Comparison of ENCODE assay signal across 1 cellular context in the genomic region with DNA sequence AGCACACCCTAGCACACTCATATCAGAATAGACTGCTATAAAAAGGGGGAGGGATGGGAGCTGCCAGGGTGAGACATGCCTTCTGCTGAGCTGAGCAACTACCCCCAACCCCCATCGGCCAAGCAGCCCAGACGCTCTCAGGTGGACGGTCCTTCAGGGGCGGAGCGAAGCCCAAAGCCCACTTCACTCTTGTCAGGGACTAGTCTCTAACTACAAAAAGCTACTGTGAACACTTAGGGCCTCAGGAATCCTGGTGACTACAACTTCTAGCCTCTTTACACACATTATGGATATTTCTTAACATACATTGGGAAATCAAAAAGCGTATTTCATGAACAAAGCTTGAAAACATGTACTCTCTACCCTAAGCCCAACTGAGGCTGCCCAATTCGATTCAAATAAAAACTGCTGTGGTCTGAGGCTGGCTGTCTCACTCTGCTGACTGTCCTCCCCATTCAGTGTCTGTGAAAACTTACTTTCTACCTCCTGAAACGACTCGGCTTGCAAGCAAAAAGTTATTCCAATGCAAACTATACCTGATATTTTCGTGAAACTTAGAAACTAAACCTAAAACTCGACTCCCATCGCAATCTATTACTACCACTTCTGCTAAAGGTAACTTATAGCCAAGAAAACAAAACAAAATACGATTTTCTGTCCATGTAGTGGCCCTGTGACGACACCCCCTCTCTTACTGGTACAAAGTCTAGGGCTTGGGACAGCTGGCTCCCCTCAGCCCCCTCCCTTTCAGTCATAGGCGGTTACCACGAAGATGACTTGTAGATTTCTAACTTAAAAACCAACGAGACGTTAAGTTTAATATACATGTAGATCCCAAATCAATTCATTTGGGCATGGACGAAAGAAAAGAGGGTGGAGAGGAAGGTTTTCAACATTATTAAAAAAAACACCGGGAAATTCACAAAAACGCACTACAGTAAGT.
TF ChIP-seq lines count a peak whose summit lies in the region.

No MANE protein-coding gene starts in this region.

TF ChIP-seq in HepG2, 621 proteins besides CTCF, POLR2A, EP300 and RAD21 (continued from another document and continues in another):
- TF ChIP-seq NFKB2 (CRISPR knock-in tag; IDR thresholded peaks at IDR 0.05; ENCODE audit: borderline replicate concordance) (peak; percentile 45; the same call in 1 of the 2 replicates), NCOA1 (CRISPR knock-in tag; IDR thresholded peaks at IDR 0.05) (no peak), NKX3-1 (CRISPR knock-in tag; IDR thresholded peaks at IDR 0.05) (peak; percentile 71), HMG20B (CRISPR knock-in tag; conservative IDR thresholded peaks at IDR 0.05) (no peak), MXI1 (IDR thresholded peaks at IDR 0.05; ENCODE audit: borderline replicate concordance, low read depth, low read length) (peak; percentile 24; the same call in 1 of the 3 replicates), PHB2 (IDR thresholded peaks at IDR 0.05; ENCODE audit: partially characterized antibody) (no peak), ZNF432 (CRISPR knock-in tag; IDR thresholded peaks at IDR 0.05; ENCODE audit: borderline replicate concordance) (no peak), ZNF264 (CRISPR knock-in tag; IDR thresholded peaks at IDR 0.05) (peak; percentile 28; the same call in 1 of the 2 replicates), KMT2A (CRISPR knock-in tag; IDR thresholded peaks at IDR 0.05) (peak; percentile 38; the same call in 1 of the 2 replicates), FOSL2 (CRISPR knock-in tag; IDR thresholded peaks at IDR 0.05) (no peak), HNRNPUL1 (IDR thresholded peaks at IDR 0.05; ENCODE audit: low read depth, low read length) (no peak), ZNF44 (CRISPR knock-in tag; IDR thresholded peaks at IDR 0.05) (no peak), PRPF4 (IDR thresholded peaks at IDR 0.05; ENCODE audit: low read depth, low read length, poor library complexity, severe bottlenecking) (no peak), FLYWCH1 (CRISPR knock-in tag; IDR thresholded peaks at IDR 0.05) (no peak), TOPORS (CRISPR knock-in tag; IDR thresholded peaks at IDR 0.05) (no peak), ZNF567 (CRISPR knock-in tag; IDR thresholded peaks at IDR 0.05; ENCODE audit: borderline replicate concordance) (no peak), GABPB1 (CRISPR knock-in tag; IDR thresholded peaks at IDR 0.05) (no peak), ARNT2 (CRISPR knock-in tag; IDR thresholded peaks at IDR 0.05; ENCODE audit: low read depth) (peak; percentile 46; the same call in 1 of the 2 replicates), MBNL3 (CRISPR knock-in tag; conservative IDR thresholded peaks at IDR 0.05) (no peak), SP2 (CRISPR knock-in tag; IDR thresholded peaks at IDR 0.05) (0 out of 2 replicates have a peak, but pooled peaks have one; percentile 26), ZFP90 (CRISPR knock-in tag; IDR thresholded peaks at IDR 0.05; ENCODE audit: borderline replicate concordance) (peak; percentile 66; the same call in 1 of the 2 replicates), KDM5A (IDR thresholded peaks at IDR 0.05; ENCODE audit: borderline replicate concordance, low read length) (peak; percentile 76; the same call in 1 of the 2 replicates), ZNF878 (CRISPR knock-in tag; IDR thresholded peaks at IDR 0.05) (no peak), ASH2L (IDR thresholded peaks at IDR 0.05; ENCODE audit: insufficient read length, low read depth, low read length) (peak; percentile 70), KLF16 (CRISPR knock-in tag; IDR thresholded peaks at IDR 0.05) (0 out of 4 replicates have a peak, but pooled peaks of 1 of the 2 experiments have one; percentile 34), SP4 (CRISPR knock-in tag; IDR thresholded peaks at IDR 0.05) (no peak), ZNF350 (CRISPR knock-in tag; IDR thresholded peaks at IDR 0.05; ENCODE audit: borderline replicate concordance, low read depth) (peak; percentile 20; the same call in 1 of the 2 replicates)
- TF ChIP-seq, protein P1, sequence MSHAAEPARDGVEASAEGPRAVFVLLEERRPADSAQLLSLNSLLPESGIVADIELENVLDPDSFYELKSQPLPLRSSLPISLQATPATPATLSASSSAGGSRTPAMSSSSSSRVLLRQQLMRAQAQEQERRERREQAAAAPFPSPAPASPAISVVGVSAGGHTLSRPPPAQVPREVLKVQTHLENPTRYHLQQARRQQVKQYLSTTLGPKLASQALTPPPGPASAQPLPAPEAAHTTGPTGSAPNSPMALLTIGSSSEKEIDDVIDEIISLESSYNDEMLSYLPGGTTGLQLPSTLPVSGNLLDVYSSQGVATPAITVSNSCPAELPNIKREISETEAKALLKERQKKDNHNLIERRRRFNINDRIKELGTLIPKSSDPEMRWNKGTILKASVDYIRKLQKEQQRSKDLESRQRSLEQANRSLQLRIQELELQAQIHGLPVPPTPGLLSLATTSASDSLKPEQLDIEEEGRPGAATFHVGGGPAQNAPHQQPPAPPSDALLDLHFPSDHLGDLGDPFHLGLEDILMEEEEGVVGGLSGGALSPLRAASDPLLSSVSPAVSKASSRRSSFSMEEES (CRISPR knock-in tag; IDR thresholded peaks at IDR 0.05): 0 out of 2 replicates have a peak, but pooled peaks have one; percentile 11
- TF ChIP-seq, protein P2, sequence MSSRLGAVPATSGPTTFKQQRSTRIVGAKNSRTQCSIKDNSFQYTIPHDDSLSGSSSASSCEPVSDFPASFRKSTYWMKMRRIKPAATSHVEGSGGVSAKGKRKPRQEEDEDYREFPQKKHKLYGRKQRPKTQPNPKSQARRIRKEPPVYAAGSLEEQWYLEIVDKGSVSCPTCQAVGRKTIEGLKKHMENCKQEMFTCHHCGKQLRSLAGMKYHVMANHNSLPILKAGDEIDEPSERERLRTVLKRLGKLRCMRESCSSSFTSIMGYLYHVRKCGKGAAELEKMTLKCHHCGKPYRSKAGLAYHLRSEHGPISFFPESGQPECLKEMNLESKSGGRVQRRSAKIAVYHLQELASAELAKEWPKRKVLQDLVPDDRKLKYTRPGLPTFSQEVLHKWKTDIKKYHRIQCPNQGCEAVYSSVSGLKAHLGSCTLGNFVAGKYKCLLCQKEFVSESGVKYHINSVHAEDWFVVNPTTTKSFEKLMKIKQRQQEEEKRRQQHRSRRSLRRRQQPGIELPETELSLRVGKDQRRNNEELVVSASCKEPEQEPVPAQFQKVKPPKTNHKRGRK (CRISPR knock-in tag; IDR thresholded peaks at IDR 0.05): no peak
- TF ChIP-seq, protein P3, sequence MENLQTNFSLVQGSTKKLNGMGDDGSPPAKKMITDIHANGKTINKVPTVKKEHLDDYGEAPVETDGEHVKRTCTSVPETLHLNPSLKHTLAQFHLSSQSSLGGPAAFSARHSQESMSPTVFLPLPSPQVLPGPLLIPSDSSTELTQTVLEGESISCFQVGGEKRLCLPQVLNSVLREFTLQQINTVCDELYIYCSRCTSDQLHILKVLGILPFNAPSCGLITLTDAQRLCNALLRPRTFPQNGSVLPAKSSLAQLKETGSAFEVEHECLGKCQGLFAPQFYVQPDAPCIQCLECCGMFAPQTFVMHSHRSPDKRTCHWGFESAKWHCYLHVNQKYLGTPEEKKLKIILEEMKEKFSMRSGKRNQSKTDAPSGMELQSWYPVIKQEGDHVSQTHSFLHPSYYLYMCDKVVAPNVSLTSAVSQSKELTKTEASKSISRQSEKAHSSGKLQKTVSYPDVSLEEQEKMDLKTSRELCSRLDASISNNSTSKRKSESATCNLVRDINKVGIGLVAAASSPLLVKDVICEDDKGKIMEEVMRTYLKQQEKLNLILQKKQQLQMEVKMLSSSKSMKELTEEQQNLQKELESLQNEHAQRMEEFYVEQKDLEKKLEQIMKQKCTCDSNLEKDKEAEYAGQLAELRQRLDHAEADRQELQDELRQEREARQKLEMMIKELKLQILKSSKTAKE (CRISPR knock-in tag; IDR thresholded peaks at IDR 0.05; ENCODE audit: borderline replicate concordance): peak; percentile 44; the same call in 1 of the 2 replicates
- TF ChIP-seq, protein P4, sequence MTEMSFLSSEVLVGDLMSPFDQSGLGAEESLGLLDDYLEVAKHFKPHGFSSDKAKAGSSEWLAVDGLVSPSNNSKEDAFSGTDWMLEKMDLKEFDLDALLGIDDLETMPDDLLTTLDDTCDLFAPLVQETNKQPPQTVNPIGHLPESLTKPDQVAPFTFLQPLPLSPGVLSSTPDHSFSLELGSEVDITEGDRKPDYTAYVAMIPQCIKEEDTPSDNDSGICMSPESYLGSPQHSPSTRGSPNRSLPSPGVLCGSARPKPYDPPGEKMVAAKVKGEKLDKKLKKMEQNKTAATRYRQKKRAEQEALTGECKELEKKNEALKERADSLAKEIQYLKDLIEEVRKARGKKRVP (CRISPR knock-in tag; IDR thresholded peaks at IDR 0.05): peak in 1 of 2 experiments; percentile 41; a peak in 1 of 4 replicates
- TF ChIP-seq, protein P5, sequence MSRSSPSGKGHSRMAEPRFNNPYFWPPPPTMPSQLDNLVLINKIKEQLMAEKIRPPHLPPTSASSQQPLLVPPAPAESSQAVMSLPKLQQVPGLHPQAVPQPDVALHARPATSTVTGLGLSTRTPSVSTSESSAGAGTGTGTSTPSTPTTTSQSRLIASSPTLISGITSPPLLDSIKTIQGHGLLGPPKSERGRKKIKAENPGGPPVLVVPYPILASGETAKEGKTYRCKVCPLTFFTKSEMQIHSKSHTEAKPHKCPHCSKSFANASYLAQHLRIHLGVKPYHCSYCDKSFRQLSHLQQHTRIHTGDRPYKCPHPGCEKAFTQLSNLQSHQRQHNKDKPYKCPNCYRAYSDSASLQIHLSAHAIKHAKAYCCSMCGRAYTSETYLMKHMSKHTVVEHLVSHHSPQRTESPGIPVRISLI (CRISPR knock-in tag; IDR thresholded peaks at IDR 0.05; ENCODE audit: borderline replicate concordance): no peak
- TF ChIP-seq, protein P6, sequence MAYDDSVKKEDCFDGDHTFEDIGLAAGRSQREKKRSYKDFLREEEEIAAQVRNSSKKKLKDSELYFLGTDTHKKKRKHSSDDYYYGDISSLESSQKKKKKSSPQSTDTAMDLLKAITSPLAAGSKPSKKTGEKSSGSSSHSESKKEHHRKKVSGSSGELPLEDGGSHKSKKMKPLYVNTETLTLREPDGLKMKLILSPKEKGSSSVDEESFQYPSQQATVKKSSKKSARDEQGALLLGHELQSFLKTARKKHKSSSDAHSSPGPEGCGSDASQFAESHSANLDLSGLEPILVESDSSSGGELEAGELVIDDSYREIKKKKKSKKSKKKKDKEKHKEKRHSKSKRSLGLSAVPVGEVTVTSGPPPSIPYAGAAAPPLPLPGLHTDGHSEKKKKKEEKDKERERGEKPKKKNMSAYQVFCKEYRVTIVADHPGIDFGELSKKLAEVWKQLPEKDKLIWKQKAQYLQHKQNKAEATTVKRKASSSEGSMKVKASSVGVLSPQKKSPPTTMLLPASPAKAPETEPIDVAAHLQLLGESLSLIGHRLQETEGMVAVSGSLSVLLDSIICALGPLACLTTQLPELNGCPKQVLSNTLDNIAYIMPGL (CRISPR knock-in tag; IDR thresholded peaks at IDR 0.05; ENCODE audit: borderline replicate concordance in 1 of 2, low read depth in 1 of 2): peak in 1 of 2 experiments; percentile 55; a peak in 1 of 4 replicates
- TF ChIP-seq, protein P7, sequence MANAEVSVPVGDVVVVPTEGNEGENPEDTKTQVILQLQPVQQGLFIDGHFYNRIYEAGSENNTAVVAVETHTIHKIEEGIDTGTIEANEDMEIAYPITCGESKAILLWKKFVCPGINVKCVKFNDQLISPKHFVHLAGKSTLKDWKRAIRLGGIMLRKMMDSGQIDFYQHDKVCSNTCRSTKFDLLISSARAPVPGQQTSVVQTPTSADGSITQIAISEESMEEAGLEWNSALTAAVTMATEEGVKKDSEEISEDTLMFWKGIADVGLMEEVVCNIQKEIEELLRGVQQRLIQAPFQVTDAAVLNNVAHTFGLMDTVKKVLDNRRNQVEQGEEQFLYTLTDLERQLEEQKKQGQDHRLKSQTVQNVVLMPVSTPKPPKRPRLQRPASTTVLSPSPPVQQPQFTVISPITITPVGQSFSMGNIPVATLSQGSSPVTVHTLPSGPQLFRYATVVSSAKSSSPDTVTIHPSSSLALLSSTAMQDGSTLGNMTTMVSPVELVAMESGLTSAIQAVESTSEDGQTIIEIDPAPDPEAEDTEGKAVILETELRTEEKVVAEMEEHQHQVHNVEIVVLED (CRISPR knock-in tag; IDR thresholded peaks at IDR 0.05; ENCODE audit: borderline replicate concordance): 0 out of 2 replicates have a peak, but pooled peaks have one; percentile 25
- TF ChIP-seq, protein P8, sequence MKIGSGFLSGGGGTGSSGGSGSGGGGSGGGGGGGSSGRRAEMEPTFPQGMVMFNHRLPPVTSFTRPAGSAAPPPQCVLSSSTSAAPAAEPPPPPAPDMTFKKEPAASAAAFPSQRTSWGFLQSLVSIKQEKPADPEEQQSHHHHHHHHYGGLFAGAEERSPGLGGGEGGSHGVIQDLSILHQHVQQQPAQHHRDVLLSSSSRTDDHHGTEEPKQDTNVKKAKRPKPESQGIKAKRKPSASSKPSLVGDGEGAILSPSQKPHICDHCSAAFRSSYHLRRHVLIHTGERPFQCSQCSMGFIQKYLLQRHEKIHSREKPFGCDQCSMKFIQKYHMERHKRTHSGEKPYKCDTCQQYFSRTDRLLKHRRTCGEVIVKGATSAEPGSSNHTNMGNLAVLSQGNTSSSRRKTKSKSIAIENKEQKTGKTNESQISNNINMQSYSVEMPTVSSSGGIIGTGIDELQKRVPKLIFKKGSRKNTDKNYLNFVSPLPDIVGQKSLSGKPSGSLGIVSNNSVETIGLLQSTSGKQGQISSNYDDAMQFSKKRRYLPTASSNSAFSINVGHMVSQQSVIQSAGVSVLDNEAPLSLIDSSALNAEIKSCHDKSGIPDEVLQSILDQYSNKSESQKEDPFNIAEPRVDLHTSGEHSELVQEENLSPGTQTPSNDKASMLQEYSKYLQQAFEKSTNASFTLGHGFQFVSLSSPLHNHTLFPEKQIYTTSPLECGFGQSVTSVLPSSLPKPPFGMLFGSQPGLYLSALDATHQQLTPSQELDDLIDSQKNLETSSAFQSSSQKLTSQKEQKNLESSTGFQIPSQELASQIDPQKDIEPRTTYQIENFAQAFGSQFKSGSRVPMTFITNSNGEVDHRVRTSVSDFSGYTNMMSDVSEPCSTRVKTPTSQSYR (CRISPR knock-in tag; IDR thresholded peaks at IDR 0.05; ENCODE audit: borderline replicate concordance): peak; percentile 87; the same call in 1 of the 2 replicates
- TF ChIP-seq, protein P9, sequence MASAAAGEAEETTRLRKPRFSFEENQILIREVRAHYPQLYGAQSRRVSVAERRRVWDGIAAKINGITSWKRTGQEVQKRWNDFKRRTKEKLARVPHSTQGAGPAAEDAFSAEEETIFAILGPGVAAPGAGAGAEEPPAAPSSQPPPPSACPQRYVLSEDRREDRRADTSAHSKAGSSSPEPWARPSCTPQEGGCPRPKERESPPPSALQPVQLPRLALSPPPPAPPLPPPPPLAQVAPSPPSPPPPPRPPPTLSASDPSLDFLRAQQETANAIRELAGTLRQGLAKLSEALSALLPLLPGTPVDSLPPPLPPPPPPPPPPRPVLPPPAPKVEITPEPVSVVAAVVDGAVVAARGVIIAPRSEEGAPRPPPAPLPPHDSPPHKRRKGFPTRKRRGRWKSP (CRISPR knock-in tag; IDR thresholded peaks at IDR 0.05): 0 out of 2 replicates have a peak, but pooled peaks have one; percentile 17
